Comparison of ENCODE assay signal across 1 cellular context in the genomic region with DNA sequence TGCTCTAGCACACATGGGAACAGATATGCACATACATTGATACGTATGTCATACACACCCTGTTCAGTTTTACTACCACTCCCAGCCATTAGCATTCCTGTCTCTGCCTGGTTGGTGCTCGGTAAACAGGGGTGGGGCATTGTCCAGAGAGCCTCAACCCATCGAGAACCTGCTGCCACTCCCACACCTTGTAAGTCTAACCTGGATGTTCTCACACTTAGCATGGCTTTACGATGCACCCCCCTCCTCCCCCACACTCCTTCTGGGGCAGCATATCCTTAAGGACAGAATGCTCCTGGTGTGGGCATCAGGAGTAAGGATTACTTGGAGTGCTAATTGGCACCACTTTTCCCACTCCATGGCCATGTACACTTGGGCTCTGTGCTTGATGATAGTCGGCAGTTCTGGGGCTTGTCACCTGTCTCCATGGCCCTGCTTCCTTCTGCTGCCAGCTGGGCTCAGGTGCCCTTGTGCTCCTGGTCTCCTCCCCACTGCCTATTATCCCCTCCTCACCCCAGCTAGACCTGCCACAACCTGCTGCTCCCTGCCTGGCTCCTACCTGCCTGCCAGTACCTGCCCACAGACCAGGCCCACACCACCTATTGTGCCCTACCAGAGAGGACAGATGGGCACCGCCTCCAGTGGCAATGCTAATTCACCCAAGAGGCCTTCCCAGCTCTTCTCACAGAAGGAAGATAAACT.
TF ChIP-seq lines count a peak whose summit lies in the region.

No MANE protein-coding gene starts in this region.

TF ChIP-seq in HEK293, 187 proteins besides CTCF, POLR2A, EP300 and RAD21 (continued from another document):
- TF ChIP-seq HIC1 (tag by site-specific recombination; IDR thresholded peaks at IDR 0.05): peak; percentile 32; the same call in 1 of the 2 replicates
- TF ChIP-seq ZFHX2 (tag by site-specific recombination; conservative IDR thresholded peaks at IDR 0.05): peak; percentile 63
- peak; percentile 87 for TF ChIP-seq ZSCAN16 (tag by site-specific recombination; IDR thresholded peaks at IDR 0.05)
- TF ChIP-seq ZNF10 (tag by site-specific recombination; IDR thresholded peaks at IDR 0.05): no peak
